In genomic region chr18:11984091-11984490, GRCh38 we compare ENCODE assay signal across 1 cellular context.
TF ChIP-seq lines count a peak whose summit lies in the region.

No MANE protein-coding gene starts in this region.

TF ChIP-seq in HepG2, 621 proteins besides CTCF, POLR2A, EP300 and RAD21:
- TF ChIP-seq TMF1 (CRISPR knock-in tag; IDR thresholded peaks at IDR 0.05; ENCODE audit: low read depth) (no peak), ZNF12 (CRISPR knock-in tag; IDR thresholded peaks at IDR 0.05) (no peak), ZNF850 (CRISPR knock-in tag; conservative IDR thresholded peaks at IDR 0.05) (no peak), MEIS1 (CRISPR knock-in tag; IDR thresholded peaks at IDR 0.05; ENCODE audit: borderline replicate concordance) (no peak), ZNF30 (CRISPR knock-in tag; IDR thresholded peaks at IDR 0.05) (no peak), SAP130 (CRISPR knock-in tag; IDR thresholded peaks at IDR 0.05; ENCODE audit: low read depth) (no peak), POGK (CRISPR knock-in tag; conservative IDR thresholded peaks at IDR 0.05) (0 out of 2 replicates have a peak, but pooled peaks have one; percentile 6), POLR2AphosphoS5 (IDR thresholded peaks at IDR 0.05; ENCODE audit: low read depth, low read length) (0 out of 2 replicates have a peak, but pooled peaks have one; percentile 12), PHF5A (CRISPR knock-in tag; IDR thresholded peaks at IDR 0.05; ENCODE audit: low read depth, unreplicated experiment) (no peak), ZBTB43 (CRISPR knock-in tag; conservative IDR thresholded peaks at IDR 0.05) (no peak), ZNF766 (CRISPR knock-in tag; IDR thresholded peaks at IDR 0.05; ENCODE audit: borderline replicate concordance) (no peak), ZNF790 (CRISPR knock-in tag; IDR thresholded peaks at IDR 0.05; ENCODE audit: borderline replicate concordance) (no peak), STAG1 (CRISPR knock-in tag; IDR thresholded peaks at IDR 0.05) (no peak), ZNF350 (CRISPR knock-in tag; IDR thresholded peaks at IDR 0.05; ENCODE audit: borderline replicate concordance, low read depth) (0 out of 2 replicates have a peak, but pooled peaks have one; percentile 6), ZNF782 (CRISPR knock-in tag; IDR thresholded peaks at IDR 0.05; ENCODE audit: borderline replicate concordance) (no peak), ZNF607 (CRISPR knock-in tag; IDR thresholded peaks at IDR 0.05; ENCODE audit: borderline replicate concordance) (no peak), KLF9 (CRISPR knock-in tag; IDR thresholded peaks at IDR 0.05; ENCODE audit: low read depth) (no peak), ZNF263 (CRISPR knock-in tag; IDR thresholded peaks at IDR 0.05) (no peak), SALL2 (CRISPR knock-in tag; IDR thresholded peaks at IDR 0.05) (no peak), ZNF343 (CRISPR knock-in tag; IDR thresholded peaks at IDR 0.05) (no peak), ZNF275 (CRISPR knock-in tag; IDR thresholded peaks at IDR 0.05; ENCODE audit: borderline replicate concordance) (no peak), RBAK (CRISPR knock-in tag; IDR thresholded peaks at IDR 0.05) (no peak)
TF ChIP-seq in HepG2: peak in this region for 3.
